Comparison of ENCODE assay signal across 26 cellular contexts in the genomic region with DNA sequence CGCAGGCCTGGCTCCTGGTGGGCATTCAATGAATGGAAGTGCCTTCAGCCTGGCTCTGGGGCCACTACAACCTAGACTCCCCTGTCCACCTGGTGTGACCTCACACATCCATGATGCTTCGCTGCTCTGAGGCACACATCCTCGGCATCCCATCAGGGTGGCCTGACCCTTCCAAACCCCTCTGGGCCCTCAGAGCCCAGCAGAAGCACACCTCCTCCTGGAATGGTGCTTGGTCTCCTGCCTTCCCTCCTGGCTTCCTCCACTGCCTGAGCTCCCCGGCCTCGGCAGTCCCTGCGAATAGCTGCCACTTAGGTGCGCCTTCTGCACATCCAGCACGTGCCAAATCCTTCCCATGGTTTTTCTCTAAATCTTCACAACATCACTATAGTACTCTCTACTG.
"Had no signal": no experiment of that assay in that cellular context is flagged by ENCODE, and none has a peak within 500 bp of the region (broad histone marks: within the 10 kb centered on the region; RNA-seq: fewer than 3 reads in every experiment).

No MANE protein-coding gene starts in this region.

- H3K27me3 Mint-ChIP-seq: activated CD4-positive, alpha-beta memory T cell treated with anti-CD3 and anti-CD28 coated beads for 36 hours; activated naive CD4-positive, alpha-beta T cell treated with anti-CD3 and anti-CD28 coated beads, Interleukin-2, amount 50 U/mL, for 24 hours; memory B cell; T-helper 17 cell had no signal

- H3K4me3 Mint-ChIP-seq: activated CD4-positive, alpha-beta memory T cell treated with anti-CD3 and anti-CD28 coated beads for 36 hours; activated naive CD4-positive, alpha-beta T cell treated with anti-CD3 and anti-CD28 coated beads, Interleukin-2, amount 50 U/mL, for 24 hours; memory B cell; T-helper 17 cell had no signal

- FAIRE-seq: colon, frontal cortex, islet of Langerhans had no signal

- H3K4me1 Mint-ChIP-seq: activated naive CD4-positive, alpha-beta T cell treated with anti-CD3 and anti-CD28 coated beads, Interleukin-2, amount 50 U/mL, for 24 hours; memory B cell; T-helper 17 cell had no signal

- H3K36me3 Mint-ChIP-seq: activated naive CD4-positive, alpha-beta T cell treated with anti-CD3 and anti-CD28 coated beads, Interleukin-2, amount 50 U/mL, for 24 hours; memory B cell had no signal

- H3K4me3 ChIP-seq: body of pancreas, esophagus muscularis mucosa, mucosa of descending colon, right lobe of liver, smooth muscle cell, testis, vagina had no signal

- H3K4me2 ChIP-seq: smooth muscle cell had no signal

- H3K36me3 ChIP-seq: esophagus muscularis mucosa, right lobe of liver, vagina had no signal

- H3K79me2 ChIP-seq: parathyroid adenoma had no signal

- H2AFZ ChIP-seq: parathyroid adenoma had no signal

- H3K9ac ChIP-seq: parathyroid adenoma had no signal

- ATAC-seq: body of pancreas, mucosa of descending colon, right lobe of liver, T-helper 17 cell had no signal

- H3K4me1 ChIP-seq: body of pancreas, esophagus muscularis mucosa, parathyroid adenoma, right lobe of liver, testis, vagina had no signal

- H3K27me3 ChIP-seq: body of pancreas, esophagus muscularis mucosa, right lobe of liver, testis, vagina had no signal

- H3K27ac Mint-ChIP-seq: activated CD4-positive, alpha-beta memory T cell treated with anti-CD3 and anti-CD28 coated beads for 36 hours; activated naive CD4-positive, alpha-beta T cell treated with anti-CD3 and anti-CD28 coated beads, Interleukin-2, amount 50 U/mL, for 24 hours; memory B cell; T-helper 17 cell had no signal

- H3K27ac ChIP-seq: body of pancreas, esophagus muscularis mucosa, parathyroid adenoma, right lobe of liver, testis, vagina had no signal

- H3K9me3 ChIP-seq: body of pancreas, right lobe of liver, testis had no signal

- DNase-seq: activated CD4-positive, alpha-beta memory T cell treated with anti-CD3 and anti-CD28 coated beads for 36 hours; activated CD4-positive, alpha-beta T cell treated with anti-CD3 and anti-CD28 coated beads for 4 hours; activated CD4-positive, CD25-positive, alpha-beta regulatory T cell; activated T-cell treated with anti-CD3 and anti-CD28 coated beads, Interleukin-2, amount 50 U/mL, for 48 hours; anterior cingulate cortex; caudate nucleus; effector memory CD4-positive, alpha-beta T cell; mucosa of descending colon; right lobe of liver; stimulated activated CD4-positive, alpha-beta T cell treated with anti-CD3 and anti-CD28 coated beads, Interleukin-2, amount 100 ng/mL, for 48 hours; stimulated activated CD8-positive, alpha-beta memory T cell treated with anti-CD3 and anti-CD28 coated beads, Interleukin-4, amount 100 ng/mL, for 48 hours; stimulated activated naive CD4-positive, alpha-beta T cell; SW 1271; T-helper 17 cell; testis; trophoblast cell had no signal
